18 cellular contexts compared by ENCODE assay signal in genomic region chr7:77244222-77244934, GRCh38. TPM values are rescaled to one million over a fixed set of nuclear protein-coding genes. Genes with fewer than 3 reads are reported as not detected.
DNase-seq lines count a peak whose midpoint lies in the region; ATAC-seq and TF ChIP-seq lines count a peak whose summit lies in the region.
"Had no signal": no experiment of that assay in that cellular context is flagged by ENCODE, and none has a peak within 500 bp of the region (broad histone marks: within the 10 kb centered on the region; RNA-seq: fewer than 3 reads in every experiment).

No MANE protein-coding gene starts in this region.

- H3K9me3 ChIP-seq in duodenal mucosa (ENCODE audit: control insufficient read depth in 1 of 2, low read length in 2 of 2) (no peaks in the 10 kb centered on the region), upper lobe of right lung (no peaks in the 10 kb centered on the region)
- H3K9me3 ChIP-seq: BLaER1 treated with 17β-estradiol and CSF1 and Interleukin-3, amounts not matched to agents 10 nM and 100 nM; MG63 had no signal

- no peaks in the 10 kb centered on the region for H3K36me3 ChIP-seq in duodenal mucosa (ENCODE audit: control insufficient read depth in 1 of 2, insufficient read depth in 2 of 2, low read length in 2 of 2)
- H3K36me3 ChIP-seq in upper lobe of right lung = no peaks in the 10 kb centered on the region
- H3K36me3 ChIP-seq: MG63 had no signal

- ATAC-seq in left lobe of liver = peak; percentile 37
- peak; percentile 40 for ATAC-seq in upper lobe of right lung
- no peak for ATAC-seq in HG03457 (IDR thresholded peaks at IDR 0.05; ENCODE audit: unreplicated experiment)
- ATAC-seq in GM18867 (IDR thresholded peaks at IDR 0.05; ENCODE audit: unreplicated experiment) = no peak
- ATAC-seq: activated CD4-positive, CD25-positive, alpha-beta regulatory T cell treated with anti-CD3 and anti-CD28 coated beads, Interleukin-2, amount 50 U/mL, for 24 hours; T-helper 17 cell had no signal

- peaks cover 18 to 25% of the 10 kb centered on the region in 2 donors for H3K4me1 ChIP-seq in duodenal mucosa (ENCODE audit: control insufficient read depth in 1 of 2, insufficient read depth in 2 of 2, low read length in 2 of 2)
- H3K4me1 ChIP-seq in upper lobe of right lung = peaks cover 12% of the 10 kb centered on the region

- TF ChIP-seq CTCF in upper lobe of right lung (IDR thresholded peaks at IDR 0.05) = no peak

- peak overlapping the region; percentile 34 for H3K27ac ChIP-seq in duodenal mucosa (ENCODE audit: low read depth, low read length)
- no peak overlapping the region for H3K27ac ChIP-seq in upper lobe of right lung
- H3K27ac ChIP-seq: 22Rv1 had no signal

- H3K4me3 ChIP-seq in duodenal mucosa (ENCODE audit: low read depth in 1 of 2, low read length in 2 of 2) (peak overlapping the region; percentile 8 to 12), upper lobe of right lung (no peak overlapping the region)
- H3K4me3 ChIP-seq: BLaER1 treated with 17β-estradiol and CSF1 and Interleukin-3, amounts not matched to agents 10 nM and 100 nM; MG63 had no signal

- intact Hi-C loops in upper lobe of right lung (cut with DNase I) = no loop called here

- H3K27me3 ChIP-seq in duodenal mucosa (ENCODE audit: control insufficient read depth in 1 of 2, insufficient read depth in 2 of 2, low read length in 2 of 2) (no peaks in the 10 kb centered on the region), upper lobe of right lung (no peaks in the 10 kb centered on the region)
- H3K27me3 ChIP-seq: BLaER1 treated with 17β-estradiol and CSF1 and Interleukin-3, amounts not matched to agents 10 nM and 100 nM; MG63 had no signal

- H3K9ac ChIP-seq in duodenal mucosa (ENCODE audit: low read depth in 1 of 2, low read length in 2 of 2) = no peak overlapping the region
- H3K9ac ChIP-seq: BLaER1 treated with 17β-estradiol and CSF1 and Interleukin-3, amounts not matched to agents 10 nM and 100 nM had no signal

- DNase-seq in DMS53 (lab: John Stamatoyannopoulos, UW) = peak; percentile 19
- DNase-seq in DMS53 treated with DMSO at 0.1 percent for 48 hours (lab: John Stamatoyannopoulos, UW; ENCODE audit: unreplicated experiment) = no peak
- no peak for DNase-seq in left lobe of liver (ENCODE audit: low spot score)
- no peak for DNase-seq in upper lobe of right lung
- DNase-seq in HUDEP-2 (lab: John Stamatoyannopoulos, UW; ENCODE audit: unreplicated experiment in 76 of 76) = no peak
- DNase-seq: activated gamma-delta T cell treated with Interleukin-2 at 50 U/mL for 16 hours, DMS153, MG63, NCI-H2107, NCI-H774, posterior cingulate gyrus, T-helper 17 cell had no signal

RNA-seq across cellular contexts. Expression of gene FGL2, which starts 44.8 kb away (rescaled TPM):
- 6.1 TPM for total RNA-seq in left lobe of liver
- 32.1 TPM for total RNA-seq in upper lobe of right lung

Comparison
In these comparisons a context has a peak if more than half of its experiments do, and no peak if none do; other contexts are left out.
1. ATAC-seq: peak in left lobe of liver (single experiment) and upper lobe of right lung (single experiment); none in HG03457 (single experiment) and GM18867 (single experiment).